ENCODE assay signal across 26 cellular contexts in the genomic region with DNA sequence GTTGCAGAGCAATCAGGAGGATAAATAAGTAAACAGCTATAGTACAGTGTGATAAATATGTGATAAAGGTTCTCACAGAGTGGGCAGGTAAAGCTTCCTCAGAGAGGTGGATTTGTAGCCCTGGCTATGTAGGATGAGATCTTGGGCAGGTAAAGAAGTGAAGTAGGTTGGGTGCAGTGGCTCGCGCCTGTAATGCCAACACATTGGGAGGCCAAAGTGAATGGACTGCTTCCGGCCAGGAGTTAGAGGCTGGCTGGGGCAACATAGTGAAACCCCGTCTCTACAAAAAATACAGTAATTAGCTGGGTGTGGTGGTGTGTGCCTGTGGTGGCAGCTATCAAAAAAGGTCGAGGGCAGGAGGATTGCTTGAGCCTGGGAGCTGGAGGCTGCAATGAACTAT.
"Had no signal": no experiment of that assay in that cellular context is flagged by ENCODE, and none has a peak within 500 bp of the region (broad histone marks: within the 10 kb centered on the region; RNA-seq: fewer than 3 reads in every experiment).

No MANE protein-coding gene starts in this region.

- DNase-seq: hippocampal formation; left colon; left lung; lower lobe of right lung; mammary epithelial cell; mesenchymal stem cell; naive thymus-derived CD4-positive, alpha-beta T cell; ovary; stimulated activated CD4-positive, alpha-beta T cell treated with anti-CD3 and anti-CD28 coated beads, Interleukin-12 subunit alpha, Interleukin-12 subunit beta, amount 100 ng/mL, for 4 hours; stimulated activated CD4-positive, alpha-beta T cell treated with anti-CD3 and anti-CD28 coated beads, Interleukin-15, amount 100 ng/mL, for 24 hours; stimulated activated CD4-positive, alpha-beta T cell treated with anti-CD3 and anti-CD28 coated beads, Interleukin-2, amount 100 ng/mL, for 24 hours; stimulated activated CD4-positive, alpha-beta T cell treated with anti-CD3 and anti-CD28 coated beads, Interleukin-4, amount 100 ng/mL, for 1 hour; stimulated activated naive B cell treated with anti-CD40 and anti-IgM and Interleukin-4, amounts not matched to agents 10 μg/mL and 1 μg/mL and 100 μg/mL, for 72 hours; stimulated activated naive CD8-positive, alpha-beta T cell treated with anti-CD3 and anti-CD28 coated beads, Interleukin-15, Interleukin-2, amounts not matched to agents 100 U/mL and 50 U/mL, for 24 hours; stomach; testis; thyroid gland; transverse colon; upper lobe of left lung had no signal

- H3K9me3 Mint-ChIP-seq: natural killer cell treated with Interleukin-12 subunit alpha and Interleukin-12 subunit beta and Interleukin-15 and Interleukin-18, amount 100 ng/mL, for 72 hours had no signal

- FAIRE-seq: keratinocyte had no signal

- H3K36me3 Mint-ChIP-seq: natural killer cell treated with Interleukin-12 subunit alpha and Interleukin-12 subunit beta and Interleukin-15 and Interleukin-18, amount 100 ng/mL, for 72 hours had no signal

- H3K4me1 ChIP-seq: left lung, lower lobe of right lung, right atrium auricular region, stomach, testis, thyroid gland, transverse colon, upper lobe of left lung had no signal

- H3K4me1 Mint-ChIP-seq: mesothelial cell of epicardium; stimulated activated naive B cell treated with anti-CD40 and anti-IgM and Interleukin-4, amounts not matched to agents 10 μg/mL and 1 μg/mL and 100 μg/mL, for 72 hours had no signal

- H3K27me3 Mint-ChIP-seq: naive thymus-derived CD4-positive, alpha-beta T cell; natural killer cell treated with Interleukin-12 subunit alpha and Interleukin-12 subunit beta and Interleukin-15 and Interleukin-18, amount 100 ng/mL, for 72 hours; progenitor cell of endocrine pancreas; stimulated activated naive B cell treated with anti-CD40 and anti-IgM and Interleukin-4, amounts not matched to agents 10 μg/mL and 1 μg/mL and 100 μg/mL, for 72 hours had no signal

- H3K4me3 Mint-ChIP-seq: mesothelial cell of epicardium; naive thymus-derived CD4-positive, alpha-beta T cell; natural killer cell treated with Interleukin-12 subunit alpha and Interleukin-12 subunit beta and Interleukin-15 and Interleukin-18, amount 100 ng/mL, for 72 hours; stimulated activated naive B cell treated with anti-CD40 and anti-IgM and Interleukin-4, amounts not matched to agents 10 μg/mL and 1 μg/mL and 100 μg/mL, for 72 hours had no signal

- ATAC-seq: left colon; left lung; lower lobe of right lung; naive thymus-derived CD4-positive, alpha-beta T cell; natural killer cell treated with Interleukin-12 subunit alpha and Interleukin-12 subunit beta and Interleukin-15 and Interleukin-18, amount 100 ng/mL, for 72 hours; sciatic nerve; stimulated activated naive B cell treated with anti-CD40 and anti-IgM and Interleukin-4, amounts not matched to agents 10 μg/mL and 1 μg/mL and 100 μg/mL, for 72 hours; stimulated activated naive CD8-positive, alpha-beta T cell treated with anti-CD3 and anti-CD28 coated beads, Interleukin-15, Interleukin-2, amounts not matched to agents 100 U/mL and 50 U/mL, for 24 hours had no signal

- H3K27ac Mint-ChIP-seq: mesothelial cell of epicardium; naive thymus-derived CD4-positive, alpha-beta T cell; natural killer cell treated with Interleukin-12 subunit alpha and Interleukin-12 subunit beta and Interleukin-15 and Interleukin-18, amount 100 ng/mL, for 72 hours; progenitor cell of endocrine pancreas; stimulated activated naive B cell treated with anti-CD40 and anti-IgM and Interleukin-4, amounts not matched to agents 10 μg/mL and 1 μg/mL and 100 μg/mL, for 72 hours had no signal

- H3K9me3 ChIP-seq: left lung, lower lobe of right lung, right atrium auricular region, stomach, testis, thyroid gland, transverse colon, upper lobe of left lung had no signal

- H3K27me3 ChIP-seq: left lung, ovary, right atrium auricular region, stomach, testis, thyroid gland, transverse colon, upper lobe of left lung had no signal

- H3K27ac ChIP-seq: left lung, lower lobe of right lung, ovary, right atrium auricular region, skin epidermis, stomach, testis, thyroid gland, transverse colon, upper lobe of left lung had no signal
